ENCODE assay signal across 2 cellular contexts in the genomic region with DNA sequence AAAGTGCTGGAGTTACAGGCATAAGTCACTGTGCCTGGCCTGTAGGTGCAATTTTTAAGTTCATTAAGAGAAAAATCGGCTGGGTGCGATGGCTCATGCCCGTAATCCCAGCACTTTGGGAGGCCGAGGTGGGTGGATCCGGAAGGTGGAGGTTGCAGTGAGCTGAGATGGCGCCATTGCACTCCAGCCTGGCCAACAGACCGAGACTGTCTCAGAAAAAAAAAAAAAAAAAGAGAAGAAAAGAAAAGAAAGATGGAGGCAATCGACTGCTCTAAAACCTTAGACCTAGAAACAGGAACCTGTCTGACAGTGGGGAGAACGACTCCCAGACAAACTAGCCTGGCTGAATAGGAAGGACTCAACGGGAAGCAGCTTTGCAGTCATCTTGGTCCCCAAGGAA.
TF ChIP-seq lines count a peak whose summit lies in the region.

No MANE protein-coding gene starts in this region.

TF ChIP-seq in HEK293, 187 proteins besides CTCF, POLR2A, EP300 and RAD21 (continued from another document):
- TF ChIP-seq, protein P1, sequence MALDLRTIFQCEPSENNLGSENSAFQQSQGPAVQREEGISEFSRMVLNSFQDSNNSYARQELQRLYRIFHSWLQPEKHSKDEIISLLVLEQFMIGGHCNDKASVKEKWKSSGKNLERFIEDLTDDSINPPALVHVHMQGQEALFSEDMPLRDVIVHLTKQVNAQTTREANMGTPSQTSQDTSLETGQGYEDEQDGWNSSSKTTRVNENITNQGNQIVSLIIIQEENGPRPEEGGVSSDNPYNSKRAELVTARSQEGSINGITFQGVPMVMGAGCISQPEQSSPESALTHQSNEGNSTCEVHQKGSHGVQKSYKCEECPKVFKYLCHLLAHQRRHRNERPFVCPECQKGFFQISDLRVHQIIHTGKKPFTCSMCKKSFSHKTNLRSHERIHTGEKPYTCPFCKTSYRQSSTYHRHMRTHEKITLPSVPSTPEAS (tag by site-specific recombination; IDR thresholded peaks at IDR 0.05): no peak
TF ChIP-seq in HEK293: peak in this region for 1.

TF ChIP-seq in K562, 482 proteins besides CTCF, POLR2A, EP300 and RAD21 (continued from another document):
- TF ChIP-seq, protein P2, sequence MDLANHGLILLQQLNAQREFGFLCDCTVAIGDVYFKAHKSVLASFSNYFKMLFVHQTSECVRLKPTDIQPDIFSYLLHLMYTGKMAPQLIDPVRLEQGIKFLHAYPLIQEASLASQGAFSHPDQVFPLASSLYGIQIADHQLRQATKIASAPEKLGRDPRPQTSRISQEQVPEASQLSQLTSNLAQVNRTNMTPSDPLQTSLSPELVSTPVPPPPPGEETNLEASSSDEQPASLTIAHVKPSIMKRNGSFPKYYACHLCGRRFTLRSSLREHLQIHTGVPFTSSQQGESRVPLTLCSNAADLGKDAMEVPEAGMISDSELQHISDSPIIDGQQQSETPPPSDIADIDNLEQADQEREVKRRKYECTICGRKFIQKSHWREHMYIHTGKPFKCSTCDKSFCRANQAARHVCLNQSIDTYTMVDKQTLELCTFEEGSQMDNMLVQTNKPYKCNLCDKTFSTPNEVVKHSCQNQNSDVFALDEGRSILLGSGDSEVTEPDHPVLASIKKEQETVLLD (IDR thresholded peaks at IDR 0.05): no peak
- TF ChIP-seq ZNF384 (IDR thresholded peaks at IDR 0.05; ENCODE audit: low read depth, low read length): peak; percentile 59; the same call in 1 of the 2 replicates
